ENCODE assay signal across 17 cellular contexts in the genomic region with DNA sequence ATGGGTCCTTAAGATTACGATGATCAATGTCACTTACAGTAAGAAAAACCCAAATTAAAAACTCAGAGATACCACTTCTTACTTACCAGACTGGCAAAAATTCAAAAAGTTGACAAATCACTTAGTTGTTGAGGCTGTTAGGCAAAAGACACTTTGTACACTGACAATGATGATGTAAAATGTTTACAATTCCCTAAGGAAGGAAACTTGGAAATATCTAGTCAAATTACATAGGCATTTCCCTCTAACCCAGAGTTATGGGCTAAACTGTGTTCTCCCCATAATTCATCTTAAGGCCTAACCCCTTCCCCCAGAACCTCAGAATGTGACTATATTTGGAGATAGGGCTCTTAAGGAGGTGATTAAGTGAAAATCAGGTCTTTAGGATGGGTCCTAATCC. TPM values are rescaled to one million over a fixed set of nuclear protein-coding genes. Genes with fewer than 3 reads are reported as not detected.
DNase-seq lines count a peak whose midpoint lies in the region; ATAC-seq, FAIRE-seq and TF ChIP-seq lines count a peak whose summit lies in the region.
"Had no signal": no experiment of that assay in that cellular context is flagged by ENCODE, and none has a peak within 500 bp of the region (broad histone marks: within the 10 kb centered on the region; RNA-seq: fewer than 3 reads in every experiment).

No MANE protein-coding gene starts in this region.

- no peak for TF ChIP-seq CTCF in stomach (IDR thresholded peaks at IDR 0.05)

- no peak for ATAC-seq in stimulated activated naive CD8-positive, alpha-beta T cell treated with anti-CD3 and anti-CD28 coated beads, Interleukin-15, Interleukin-2, amounts not matched to agents 100 U/mL and 50 U/mL, for 24 hours
- no peak for ATAC-seq in GM18502 (IDR thresholded peaks at IDR 0.05; ENCODE audit: poor library complexity, unreplicated experiment)

- TF ChIP-seq EP300 in stomach (IDR thresholded peaks at IDR 0.05) = no peak

- no peaks in the 10 kb centered on the region for H3K9me3 ChIP-seq in adipocyte (ENCODE audit: control insufficient read depth, low read length)
- no peaks in the 10 kb centered on the region for H3K9me3 ChIP-seq in subcutaneous abdominal adipose tissue (ENCODE audit: control insufficient read depth in 5 of 5, low read length in 5 of 5)
- no peaks in the 10 kb centered on the region for H3K9me3 ChIP-seq in stomach
- H3K9me3 ChIP-seq: SJCRH30 had no signal

- H3K9ac ChIP-seq in adipocyte (ENCODE audit: low read length) (peak overlapping the region; percentile 13), subcutaneous abdominal adipose tissue (ENCODE audit: low read length in 5 of 5) (peak overlapping the region in 1 of 5 donors; percentile 35)
- H3K9ac ChIP-seq: KMS-11 had no signal

- WGBS in stomach, 5 donors = 95 to 100% (median 95%) methylated on average over 1 of the region's 1 CpG

- H3K27me3 ChIP-seq in adipocyte (replicated peaks; ENCODE audit: control insufficient read depth, insufficient read depth, low read length) (no peaks in the 10 kb centered on the region), subcutaneous abdominal adipose tissue (ENCODE audit: control insufficient read depth in 5 of 5, insufficient read depth in 4 of 5, low read length in 5 of 5) (no peaks in the 10 kb centered on the region), stomach (no peaks in the 10 kb centered on the region)
- H3K27me3 ChIP-seq: SJCRH30 had no signal

- peaks cover 72% of the 10 kb centered on the region for H3K36me3 ChIP-seq in adipocyte (ENCODE audit: control insufficient read depth, insufficient read depth, low read length, severe bottlenecking)
- H3K36me3 ChIP-seq in subcutaneous abdominal adipose tissue (ENCODE audit: control insufficient read depth in 5 of 5, insufficient read depth in 5 of 5, low read length in 5 of 5) = peaks cover 28 to 38% (median 33%) of the 10 kb centered on the region in 5 donors
- peaks cover 20 to 59% (median 57%) of the 10 kb centered on the region in 4 donors for H3K36me3 ChIP-seq in stomach

- TF ChIP-seq POLR2A in GM12891 (IDR thresholded peaks at IDR 0.05; ENCODE audit: low read depth, low read length) (no peak), stomach (IDR thresholded peaks at IDR 0.05) (no peak)

- no peak overlapping the region for H3K4me3 ChIP-seq in adipocyte (ENCODE audit: low read length)
- no peak overlapping the region for H3K4me3 ChIP-seq in subcutaneous abdominal adipose tissue (ENCODE audit: low read depth in 1 of 5, low read length in 5 of 5)
- H3K4me3 ChIP-seq in stomach = no peak overlapping the region
- H3K4me3 ChIP-seq: PC-9, SJCRH30 had no signal

- FAIRE-seq in GM12891 (lab: Jason Lieb, UNC) = peak; percentile 75

- DNase-seq in GM12891 (ENCODE audit: insufficient read length, low spot score) (no peak), adipocyte (ENCODE audit: low read depth) (no peak), fibroblast of gingiva (ENCODE audit: low read depth) (peak; percentile 39), stomach (no peak)
- DNase-seq in stimulated activated naive CD8-positive, alpha-beta T cell treated with anti-CD3 and anti-CD28 coated beads, Interleukin-15, Interleukin-2, amounts not matched to agents 100 U/mL and 50 U/mL, for 24 hours = no peak
- DNase-seq: ACHN, DND-41, GDM1, NCI-H1436, NCI-H1930, NCI-H345, NCI-H524 treated with DMSO at 0.1 percent for 48 hours, PC-9, SJCRH30 had no signal

- H3K27ac ChIP-seq in subcutaneous abdominal adipose tissue (ENCODE audit: low read depth, low read length) (peak overlapping the region; percentile 77), stomach (no peak overlapping the region)
- H3K27ac ChIP-seq: KMS-11, PC-9, SJCRH30 had no signal

- intact Hi-C loops in stomach (cut with DNase I; ENCODE audit: low total_unique reads) = no loop called here

- peaks cover 13% of the 10 kb centered on the region for H3K4me1 ChIP-seq in adipocyte (ENCODE audit: control insufficient read depth, insufficient read depth, low read length)
- H3K4me1 ChIP-seq in subcutaneous abdominal adipose tissue (ENCODE audit: control insufficient read depth in 5 of 5, insufficient read depth in 5 of 5, low read length in 5 of 5) = peaks cover 0 to 13% (median 3%) of the 10 kb centered on the region in 5 donors
- H3K4me1 ChIP-seq in stomach = peaks cover 0 to 31% (median 0%) of the 10 kb centered on the region in 4 donors
- H3K4me1 ChIP-seq: SJCRH30 had no signal

TF ChIP-seq in GM12891, 5 proteins besides CTCF, POLR2A, EP300 and RAD21:
- TF ChIP-seq TAF1 (IDR thresholded peaks at IDR 0.05; ENCODE audit: low read depth, low read length) (no peak), POU2F2 (IDR thresholded peaks at IDR 0.05; ENCODE audit: low read depth, low read length) (no peak), SPI1 (IDR thresholded peaks at IDR 0.05; ENCODE audit: low read depth, low read length) (no peak), POLR2AphosphoS5 (IDR thresholded peaks at IDR 0.05; ENCODE audit: low read depth, low read length) (no peak), PAX5 (IDR thresholded peaks at IDR 0.05; ENCODE audit: insufficient read depth, low read length, severe bottlenecking) (no peak)

RNA-seq across cellular contexts. Expression of a gene that starts 12.0 kb away (rescaled TPM):
- polyA plus RNA-seq in GM12891 (2012; ENCODE audit: low read depth, missing spikeins) = 9.2 TPM
- total RNA-seq in stomach = 10 to 100 TPM in 2 of 5 donors, 1 to 10 TPM in 2, not detected in 1; 3.6 to 21.8 (median 12.6) TPM
- 10 to 100 TPM in 1 of 3 donors, 1 to 10 TPM in 2; 7.8 to 11.6 (median 8.2) TPM for polyA plus RNA-seq in stomach

RNA-seq across cellular contexts. Expression of a gene that starts 17.7 kb away (rescaled TPM):
- 1.8 TPM for polyA plus RNA-seq in GM12891 (2012; ENCODE audit: low read depth, missing spikeins)
- 10 to 100 TPM in 1 of 5 donors, 1 to 10 TPM in 3, under 1 TPM in 1; under 0.01 to 12.9 (median 5.1) TPM for total RNA-seq in stomach
- 1 to 10 TPM; 1.1 to 1.2 (median 1.1) TPM for polyA plus RNA-seq in stomach
